12 cellular contexts compared by ENCODE assay signal in genomic region chr2:20501974-20502373, GRCh38. TPM values are rescaled to one million over a fixed set of nuclear protein-coding genes. Genes with fewer than 3 reads are reported as not detected.
DNase-seq lines count a peak whose midpoint lies in the region; ATAC-seq and TF ChIP-seq lines count a peak whose summit lies in the region.
"Had no signal": no experiment of that assay in that cellular context is flagged by ENCODE, and none has a peak within 500 bp of the region (broad histone marks: within the 10 kb centered on the region; RNA-seq: fewer than 3 reads in every experiment).

No MANE protein-coding gene starts in this region.

- DNase-seq in GOT3 (lab: John Stamatoyannopoulos, UW) (peak; percentile 10), PC-3 (peak; percentile 31), epithelial cell of proximal tubule (ENCODE audit: low read depth) (peak; percentile 80), sciatic nerve (ENCODE audit: low spot score) (peak; percentile 44), T1000 (lab: John Stamatoyannopoulos, UW) (no peak), HuH-7 (ENCODE audit: low spot score) (no peak), NCI-H1092 treated with DMSO at 0.1 percent for 48 hours (lab: John Stamatoyannopoulos, UW) (no peak)
- DNase-seq: caudate nucleus, DND-41, hypothalamus, NCI-H187 had no signal

- POLR2A ChIA-PET in PC-3 (lab: Charles Lee; ENCODE audit: unreplicated experiment), result no interaction called here

- H3F3A ChIP-seq in PC-3 (ENCODE audit: low read length, unreplicated experiment), result no peaks in the 10 kb centered on the region

- no peak overlapping the region for H3K4me2 ChIP-seq in PC-3 (ENCODE audit: low read length)

- H3K4me1 ChIP-seq in PC-3 (ENCODE audit: insufficient read depth, low read length), result peaks cover 12% of the 10 kb centered on the region

- H4K20me1 ChIP-seq in PC-3 (ENCODE audit: low read length), result no peaks in the 10 kb centered on the region

- no peaks in the 10 kb centered on the region for H3K36me3 ChIP-seq in PC-3 (ENCODE audit: low read depth, low read length)

- H3K27ac ChIP-seq in PC-3 (ENCODE audit: low read length), result no peak overlapping the region

- no peaks in the 10 kb centered on the region for H3K9me3 ChIP-seq in PC-3 (ENCODE audit: low read length)

- ATAC-seq in PC-3 (no peak), sciatic nerve (peak; percentile 73), GM18861 (IDR thresholded peaks at IDR 0.05; ENCODE audit: unreplicated experiment) (no peak)

- H3K79me2 ChIP-seq in PC-3 (ENCODE audit: low read length), result no peaks in the 10 kb centered on the region

- CTCF ChIA-PET in PC-3 (lab: Charles Lee), result interaction anchor here (0.6 kb wide), 1 partner anchor 90 kb away, joined by 3 read pairs; no protein-coding TSS in a partner anchor

- no peak for TF ChIP-seq CTCF in PC-3 (conservative IDR thresholded peaks at IDR 0.05; ENCODE audit: low read depth, low read length)
- TF ChIP-seq CTCF in epithelial cell of proximal tubule (conservative IDR thresholded peaks at IDR 0.05; ENCODE audit: low read depth, low read length), result no peak

- H3K4me3 ChIP-seq in PC-3 (ENCODE audit: low read length) (no peak overlapping the region), epithelial cell of proximal tubule (ENCODE audit: low read depth, low read length) (no peak overlapping the region)

- intact Hi-C loops in PC-3 (cut with micrococcal nuclease), result no loop called here
- intact Hi-C loops in sciatic nerve (cut with DNase I), result no loop called here

- no peak overlapping the region for H3K9ac ChIP-seq in PC-3 (ENCODE audit: low read length)

- H3K9me2 ChIP-seq in PC-3 (replicated peaks; ENCODE audit: low read length), result no peaks in the 10 kb centered on the region

- no TSS peak for BruUV-seq in PC-3 (replicated peaks; lab: Mats Ljungman, UMichigan)

- H3K27me3 ChIP-seq in PC-3 (ENCODE audit: low read length), result no peaks in the 10 kb centered on the region

- no peak overlapping the region for H2AFZ ChIP-seq in PC-3 (ENCODE audit: low read length)

RNA-seq across cellular contexts. Expression of gene RHOB, which starts 55.1 kb away (rescaled TPM):
- 88.5 and 108 TPM in 2 replicates for total RNA-seq in PC-3 (2014; rRNA removed)
- total RNA-seq in epithelial cell of proximal tubule, result 160 and 161 TPM in 2 replicates
- 236 TPM for total RNA-seq in sciatic nerve

Comparison
In these comparisons a context has a peak if more than half of its experiments do, and no peak if none do; other contexts are left out.
1. DNase-seq: peak in GOT3 (single experiment), PC-3 (single experiment), epithelial cell of proximal tubule (single experiment) and sciatic nerve (single experiment); none in T1000 (single experiment), HuH-7 (single experiment) and NCI-H1092 treated with DMSO at 0.1 percent for 48 hours (single experiment).